ENCODE assay signal across 8 cellular contexts in the genomic region with DNA sequence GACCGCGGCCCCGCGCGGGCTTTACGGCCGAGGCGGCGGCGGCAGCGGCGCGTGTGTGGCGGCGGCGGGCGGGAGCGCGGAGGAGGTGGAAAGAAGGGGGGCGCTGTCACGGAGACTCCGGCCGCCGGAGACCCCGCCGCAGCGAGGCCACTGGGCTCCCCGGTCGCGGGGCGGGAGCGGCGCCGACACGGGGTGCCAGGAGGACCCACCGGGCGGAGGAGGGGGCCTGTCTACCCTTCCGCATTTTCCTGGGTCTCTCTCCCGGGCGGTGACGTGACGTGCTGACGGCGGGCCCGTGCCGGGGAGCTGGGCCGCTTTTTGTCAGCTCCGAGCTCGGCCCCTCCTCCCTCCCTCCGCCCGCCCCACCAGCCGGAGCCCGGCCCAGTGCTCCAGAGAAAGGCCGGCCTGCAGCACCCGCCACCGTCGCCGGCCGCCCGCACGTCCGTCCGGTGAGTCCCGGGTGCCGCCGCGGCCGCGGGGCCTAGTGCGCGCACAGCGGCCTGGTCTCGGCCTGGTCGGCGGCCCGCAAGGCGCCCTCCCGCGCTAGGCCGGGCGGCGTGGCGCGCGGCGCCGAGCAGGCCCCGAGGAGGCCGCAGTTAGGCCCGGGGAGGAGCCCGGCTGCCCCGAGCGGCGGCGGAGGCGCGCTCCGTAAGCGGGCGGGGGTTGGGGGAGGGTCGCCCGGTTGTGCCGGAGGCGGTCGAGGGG. TPM values are rescaled to one million over a fixed set of nuclear protein-coding genes. Genes with fewer than 3 reads are reported as not detected.
DNase-seq lines count a peak whose midpoint lies in the region; ATAC-seq and TF ChIP-seq lines count a peak whose summit lies in the region.

ZFX (plus strand) TSS at position 384 of the 705 bp plus-strand sequence. CDS start 23,014 bp downstream, outside the sequence.

- no peaks in the 10 kb centered on the region for H3K9me3 ChIP-seq in mucosa of descending colon

- H3K36me3 Mint-ChIP-seq in endothelial cell (ENCODE audit: low read depth, unreplicated experiment): no peaks in the 10 kb centered on the region

- TF ChIP-seq CTCF in endothelial cell (IDR thresholded peaks at IDR 0.05; ENCODE audit: unreplicated experiment) (no peak), mucosa of descending colon (IDR thresholded peaks at IDR 0.05) (no peak)

- H3K36me3 ChIP-seq in mucosa of descending colon (ENCODE audit: low read depth): no peaks in the 10 kb centered on the region

- DNase-seq in NCI-H1417 (lab: John Stamatoyannopoulos, UW): peak; percentile 29 to 99 (median 83)
- no peak for DNase-seq in NCI-H1417 treated with DMSO at 0.1 percent for 48 hours (lab: John Stamatoyannopoulos, UW)
- DNase-seq in NCI-H446 treated with DMSO at 0.1 percent for 48 hours (lab: John Stamatoyannopoulos, UW): peak; percentile 23
- DNase-seq in activated CD8-positive, alpha-beta memory T cell treated with anti-CD3 and anti-CD28 coated beads, Interleukin-2, amount 50 U/mL, for 1 hour (ENCODE audit: extremely low read depth): peak; percentile 31
- DNase-seq in endothelial cell (ENCODE audit: low spot score): peak; percentile 40
- peak; percentile 55 to 90 (median 79) for DNase-seq in mucosa of descending colon
- DNase-seq in stimulated activated CD8-positive, alpha-beta memory T cell treated with anti-CD3 and anti-CD28 coated beads, Interleukin-4, amount 100 ng/mL, for 48 hours: peak; percentile 65

- H3K27me3 Mint-ChIP-seq in endothelial cell (ENCODE audit: unreplicated experiment): peaks cover 6% of the 10 kb centered on the region

- peaks cover 26% of the 10 kb centered on the region for H3K4me1 Mint-ChIP-seq in endothelial cell (ENCODE audit: unreplicated experiment)

- H3K9me3 Mint-ChIP-seq in endothelial cell (ENCODE audit: unreplicated experiment): no peaks in the 10 kb centered on the region

- intact Hi-C loops in mucosa of descending colon (cut with DNase I, micrococcal nuclease): no loop called here

- peak within 1 kb of the TSS; percentile 95 for H3K4me3 Mint-ChIP-seq in endothelial cell (ENCODE audit: unreplicated experiment)

- ATAC-seq in HG02610 (IDR thresholded peaks at IDR 0.05; ENCODE audit: unreplicated experiment) (peak; percentile 47), mucosa of descending colon (peak; percentile 78)

- H3K4me3 ChIP-seq in mucosa of descending colon: peak within 1 kb of the TSS; percentile 42

- peak within 1 kb of the TSS; percentile 92 for H3K27ac Mint-ChIP-seq in endothelial cell (ENCODE audit: unreplicated experiment)

- peaks cover 5% of the 10 kb centered on the region for H3K4me1 ChIP-seq in mucosa of descending colon (ENCODE audit: low read depth)

RNA-seq across cellular contexts. Expression of gene ZFX, which starts in this region (rescaled TPM):
- 40.0 TPM for total RNA-seq in endothelial cell (ENCODE audit: unreplicated experiment)
- 10 to 100 TPM; 32.7 to 65.1 (median 41.7) TPM for total RNA-seq in mucosa of descending colon
